Comparison of ENCODE assay signal across 8 cellular contexts in genomic region chr2:64807417-64807816, GRCh38.
A peak's percentile ranks its signal among the peaks of the same experiment; 100 is the strongest.
DNase-seq lines count a peak whose midpoint lies in the region; ATAC-seq and TF ChIP-seq lines count a peak whose summit lies in the region.

No MANE protein-coding gene starts in this region.

- H3K27ac ChIP-seq in coronary artery, result no peak overlapping the region

- H3K27ac Mint-ChIP-seq in HFFc6, result peak overlapping the region; percentile 90
- peak overlapping the region; percentile 21 for H3K27ac Mint-ChIP-seq in stimulated activated naive CD8-positive, alpha-beta T cell treated with anti-CD3 and anti-CD28 coated beads, Interleukin-15, Interleukin-2, amounts not matched to agents 100 ng/mL and 50 ng/mL, for 24 hours

- peak overlapping the region; percentile 72 for H3K4me3 Mint-ChIP-seq in HFFc6
- no peak overlapping the region for H3K4me3 Mint-ChIP-seq in stimulated activated naive CD8-positive, alpha-beta T cell treated with anti-CD3 and anti-CD28 coated beads, Interleukin-15, Interleukin-2, amounts not matched to agents 100 ng/mL and 50 ng/mL, for 24 hours

- peaks cover 54% of the 10 kb centered on the region for H3K4me1 Mint-ChIP-seq in HFFc6 (ENCODE audit: low read depth)
- H3K4me1 Mint-ChIP-seq in stimulated activated naive CD8-positive, alpha-beta T cell treated with anti-CD3 and anti-CD28 coated beads, Interleukin-15, Interleukin-2, amounts not matched to agents 100 ng/mL and 50 ng/mL, for 24 hours (ENCODE audit: low read depth), result peaks cover 29% of the 10 kb centered on the region

- H3K36me3 Mint-ChIP-seq in HFFc6 (ENCODE audit: low read depth), result peaks cover 9% of the 10 kb centered on the region; the same call in 1 of the 2 replicates
- H3K36me3 Mint-ChIP-seq in stimulated activated naive CD8-positive, alpha-beta T cell treated with anti-CD3 and anti-CD28 coated beads, Interleukin-15, Interleukin-2, amounts not matched to agents 100 ng/mL and 50 ng/mL, for 24 hours (ENCODE audit: low read depth), result no peaks in the 10 kb centered on the region

- TF ChIP-seq CTCF in HFFc6 (IDR thresholded peaks at IDR 0.05) (peak; percentile 53), foreskin fibroblast (IDR thresholded peaks at IDR 0.05; ENCODE audit: low read depth, low read length) (peak; percentile 12), coronary artery (IDR thresholded peaks at IDR 0.05) (no peak)

- DNase-seq in EL (peak; percentile 99), HFFc6 (peak; percentile 99), SW480 (ENCODE audit: low spot score) (peak; percentile 91), foreskin fibroblast (peak; percentile 99 to 100), coronary artery (ENCODE audit: low spot score) (no peak), midbrain (lab: John Stamatoyannopoulos, UW) (no peak)

- H3K4me3 ChIP-seq in foreskin fibroblast (ENCODE audit: low read depth in 1 of 2, low read length in 2 of 2), result no peak overlapping the region
- no peak overlapping the region for H3K4me3 ChIP-seq in coronary artery

- ATAC-seq in GM18909 (IDR thresholded peaks at IDR 0.05; ENCODE audit: poor library complexity, unreplicated experiment), result no peak

- 0 out of 2 replicates have a peak, but pooled peaks cover 1% of the 10 kb centered on the region for H3K27me3 Mint-ChIP-seq in HFFc6 (ENCODE audit: insufficient read depth)
- no peaks in the 10 kb centered on the region for H3K27me3 Mint-ChIP-seq in stimulated activated naive CD8-positive, alpha-beta T cell treated with anti-CD3 and anti-CD28 coated beads, Interleukin-15, Interleukin-2, amounts not matched to agents 100 ng/mL and 50 ng/mL, for 24 hours

- no peaks in the 10 kb centered on the region for H3K9me3 Mint-ChIP-seq in HFFc6
- H3K9me3 Mint-ChIP-seq in stimulated activated naive CD8-positive, alpha-beta T cell treated with anti-CD3 and anti-CD28 coated beads, Interleukin-15, Interleukin-2, amounts not matched to agents 100 ng/mL and 50 ng/mL, for 24 hours, result no peaks in the 10 kb centered on the region

Comparison
In these comparisons a context has a peak if more than half of its experiments do, and no peak if none do; other contexts are left out.
1. DNase-seq: peak in EL (single experiment), HFFc6 (single experiment), SW480 (single experiment) and foreskin fibroblast (2 of 2); none in coronary artery (single experiment) and midbrain (single experiment).